In the genomic region with DNA sequence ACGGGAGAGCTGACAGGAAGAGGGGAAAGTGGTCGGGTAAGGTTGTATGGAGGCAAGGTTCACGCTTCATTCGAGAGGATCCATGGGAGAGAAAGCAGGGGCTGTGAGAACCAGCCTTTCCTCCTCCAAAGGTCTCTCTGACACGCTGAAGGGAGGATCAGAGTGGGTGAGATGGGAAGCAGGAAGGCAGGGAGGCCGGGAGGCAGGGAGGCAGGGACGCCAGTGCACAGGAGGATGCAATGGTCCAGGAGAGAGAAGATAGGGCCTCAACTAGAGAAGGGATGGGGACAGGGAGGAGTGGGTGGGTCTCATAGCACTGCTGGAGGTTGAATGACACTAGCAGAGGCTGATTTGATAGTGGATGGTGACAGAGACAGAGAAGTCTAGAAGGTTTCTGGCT, we compare ENCODE assay signal across 19 cellular contexts. TPM values are rescaled to one million over a fixed set of nuclear protein-coding genes. Genes with fewer than 3 reads are reported as not detected.
A peak's percentile ranks its signal among the peaks of the same experiment; 100 is the strongest.
DNase-seq lines count a peak whose midpoint lies in the region; ATAC-seq and TF ChIP-seq lines count a peak whose summit lies in the region.
"Had no signal": no experiment of that assay in that cellular context is flagged by ENCODE, and none has a peak within 500 bp of the region (broad histone marks: within the 10 kb centered on the region; RNA-seq: fewer than 3 reads in every experiment).

No MANE protein-coding gene starts in this region.

- no peak for TF ChIP-seq POLR2A in heart left ventricle (IDR thresholded peaks at IDR 0.05)

- H3K27me3 Mint-ChIP-seq in nephron (ENCODE audit: low read depth): peaks cover 3% of the 10 kb centered on the region

- H3K4me3 ChIP-seq in coronary artery (no peak overlapping the region), upper lobe of right lung (no peak overlapping the region), heart left ventricle (no peak overlapping the region)

- H3K9me3 ChIP-seq in upper lobe of right lung (no peaks in the 10 kb centered on the region), heart left ventricle (no peaks in the 10 kb centered on the region)
- H3K9me3 ChIP-seq: Caco-2 had no signal

- ATAC-seq in upper lobe of right lung: no peak
- no peak for ATAC-seq in HG02763 (IDR thresholded peaks at IDR 0.05; ENCODE audit: unreplicated experiment)
- no peak for ATAC-seq in heart left ventricle
- ATAC-seq: HCT116, Right ventricle myocardium inferior had no signal

- peaks cover 64% of the 10 kb centered on the region for H3K4me1 Mint-ChIP-seq in nephron

- H3K4me1 ChIP-seq in upper lobe of right lung (no peaks in the 10 kb centered on the region), heart left ventricle (peaks cover 0 to 15% (median 7%) of the 10 kb centered on the region in 12 donors)
- H3K4me1 ChIP-seq: Caco-2 had no signal

- H3K36me3 Mint-ChIP-seq in nephron (ENCODE audit: low read depth): no peaks in the 10 kb centered on the region
- H3K36me3 Mint-ChIP-seq: CD4-positive, alpha-beta memory T cell had no signal

- no peak for DNase-seq in RWPE1 (ENCODE audit: low spot score)
- peak; percentile 45 for DNase-seq in coronary artery (ENCODE audit: low spot score)
- DNase-seq in upper lobe of right lung: peak; percentile 44
- DNase-seq in heart left ventricle: no peak
- no peak for DNase-seq in NCI-H82 treated with DMSO at 0.1 percent for 48 hours (lab: John Stamatoyannopoulos, UW; ENCODE audit: unreplicated experiment)
- DNase-seq: Caco-2; CD4-positive, alpha-beta memory T cell; GOT3; Kasumi-1; NCI-H1694; NCI-H2081; NCI-H2171 treated with DMSO at 0.1 percent for 48 hours; NCI-H524 treated with DMSO at 0.1 percent for 48 hours; NCI-H82; OCI-M1 had no signal

- 74 to 79% (median 77%) methylated on average over 7 of the region's 7 CpGs for WGBS in heart left ventricle, 4 donors

- TF ChIP-seq CTCF in RWPE1 (conservative IDR thresholded peaks at IDR 0.05; ENCODE audit: low read depth): no peak
- no peak for TF ChIP-seq CTCF in coronary artery (IDR thresholded peaks at IDR 0.05)
- no peak for TF ChIP-seq CTCF in nephron (IDR thresholded peaks at IDR 0.05; ENCODE audit: unreplicated experiment in 3 of 3)
- no peak for TF ChIP-seq CTCF in upper lobe of right lung (IDR thresholded peaks at IDR 0.05)
- no peak for TF ChIP-seq CTCF in heart left ventricle (IDR thresholded peaks at IDR 0.05)

- H3K27ac ChIP-seq in RWPE1 (peak overlapping the region; percentile 31), coronary artery (no peak overlapping the region), upper lobe of right lung (no peak overlapping the region), heart left ventricle (no peak overlapping the region)

- peak overlapping the region in 2 of 3 experiments; percentile 56 to 58 for H3K27ac Mint-ChIP-seq in nephron

- CTCF ChIA-PET in RWPE1 (lab: Yijun Ruan, JAX): no interaction called here

- no peaks in the 10 kb centered on the region for H3K9me3 Mint-ChIP-seq in nephron
- H3K9me3 Mint-ChIP-seq: CD4-positive, alpha-beta memory T cell had no signal

- intact Hi-C loops in upper lobe of right lung (cut with DNase I) (no loop called here), heart left ventricle (cut with DNase I) (no loop called here)

- H3K36me3 ChIP-seq in upper lobe of right lung (no peaks in the 10 kb centered on the region), heart left ventricle (no peaks in the 10 kb centered on the region)

- no peak overlapping the region for H3K4me3 Mint-ChIP-seq in nephron
- H3K4me3 Mint-ChIP-seq: CD4-positive, alpha-beta memory T cell had no signal

- POLR2A ChIA-PET in RWPE1 (lab: Yijun Ruan, JAX; ENCODE audit: low non-redundant PET): no interaction called here

- no peaks in the 10 kb centered on the region for H3K27me3 ChIP-seq in upper lobe of right lung
- peaks cover 0 to 12% (median 3%) of the 10 kb centered on the region in 9 donors for H3K27me3 ChIP-seq in heart left ventricle

RNA-seq across cellular contexts. Expression of a gene that starts 54.1 kb away (rescaled TPM):
- 0.26 TPM for total RNA-seq in upper lobe of right lung
- 1 to 10 TPM in 2 of 9 donors, under 1 TPM in 3, not detected in 4; 0.35 to 4.6 (median 0.75) TPM for total RNA-seq in heart left ventricle
- under 1 TPM in 1 of 2 donors, not detected in 1; 0.21 TPM for polyA plus RNA-seq in heart left ventricle
- total RNA-seq: CD4-positive, alpha-beta memory T cell had no signal
- polyA plus RNA-seq: CD4-positive, alpha-beta memory T cell had no signal

RNA-seq across cellular contexts. Expression of a gene that starts 58.0 kb away (rescaled TPM):
- total RNA-seq in upper lobe of right lung (15.6 TPM), heart left ventricle (1 to 10 TPM in 1 of 9 donors, under 1 TPM in 8; 0.16 to 1.7 (median 0.33) TPM)
- under 1 TPM; 0.23 to 0.42 TPM for polyA plus RNA-seq in heart left ventricle

Comparison
In these comparisons a context has a peak if more than half of its experiments do, and no peak if none do; other contexts are left out.
1. DNase-seq: peak in coronary artery (single experiment) and upper lobe of right lung (single experiment); none in RWPE1 (single experiment), heart left ventricle (0 of 5) and NCI-H82 treated with DMSO at 0.1 percent for 48 hours (single experiment).